ENCODE assay signal across 1 cellular context in genomic region chr15:40282144-40282869, GRCh38.
A peak's percentile ranks its signal among the peaks of the same experiment; 100 is the strongest.
TF ChIP-seq lines count a peak whose summit lies in the region.

No MANE protein-coding gene starts in this region.

TF ChIP-seq in HepG2, 621 proteins besides CTCF, POLR2A, EP300 and RAD21 (continued from another document and continues in another):
- TF ChIP-seq, protein P1, sequence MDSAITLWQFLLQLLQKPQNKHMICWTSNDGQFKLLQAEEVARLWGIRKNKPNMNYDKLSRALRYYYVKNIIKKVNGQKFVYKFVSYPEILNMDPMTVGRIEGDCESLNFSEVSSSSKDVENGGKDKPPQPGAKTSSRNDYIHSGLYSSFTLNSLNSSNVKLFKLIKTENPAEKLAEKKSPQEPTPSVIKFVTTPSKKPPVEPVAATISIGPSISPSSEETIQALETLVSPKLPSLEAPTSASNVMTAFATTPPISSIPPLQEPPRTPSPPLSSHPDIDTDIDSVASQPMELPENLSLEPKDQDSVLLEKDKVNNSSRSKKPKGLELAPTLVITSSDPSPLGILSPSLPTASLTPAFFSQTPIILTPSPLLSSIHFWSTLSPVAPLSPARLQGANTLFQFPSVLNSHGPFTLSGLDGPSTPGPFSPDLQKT (CRISPR knock-in tag; IDR thresholded peaks at IDR 0.05; ENCODE audit: borderline replicate concordance), result no peak
- TF ChIP-seq MAF1 (CRISPR knock-in tag; IDR thresholded peaks at IDR 0.05; ENCODE audit: borderline replicate concordance), result no peak
- TF ChIP-seq ZNF260 (CRISPR knock-in tag; IDR thresholded peaks at IDR 0.05; ENCODE audit: borderline replicate concordance, low read depth), result no peak
- TF ChIP-seq PHF20 (CRISPR knock-in tag; IDR thresholded peaks at IDR 0.05), result no peak
- no peak for TF ChIP-seq SMAD1 (CRISPR knock-in tag; IDR thresholded peaks at IDR 0.05; ENCODE audit: borderline replicate concordance, low read depth)
- no peak for TF ChIP-seq ZNF136 (CRISPR knock-in tag; IDR thresholded peaks at IDR 0.05; ENCODE audit: low read depth)
- TF ChIP-seq ZNF792 (CRISPR knock-in tag; IDR thresholded peaks at IDR 0.05), result no peak
- peak; percentile 33; the same call in 1 of the 2 replicates for TF ChIP-seq HOXD1 (CRISPR knock-in tag; IDR thresholded peaks at IDR 0.05)
- no peak for TF ChIP-seq ZNF556 (CRISPR knock-in tag; IDR thresholded peaks at IDR 0.05; ENCODE audit: borderline replicate concordance)
- TF ChIP-seq ZNF329 (CRISPR knock-in tag; IDR thresholded peaks at IDR 0.05; ENCODE audit: low read depth), result 0 out of 2 replicates have a peak, but pooled peaks have one; percentile 35
- TF ChIP-seq MBNL3 (CRISPR knock-in tag; conservative IDR thresholded peaks at IDR 0.05), result no peak
- TF ChIP-seq PHF21A (CRISPR knock-in tag; IDR thresholded peaks at IDR 0.05), result no peak
- TF ChIP-seq, protein P2, sequence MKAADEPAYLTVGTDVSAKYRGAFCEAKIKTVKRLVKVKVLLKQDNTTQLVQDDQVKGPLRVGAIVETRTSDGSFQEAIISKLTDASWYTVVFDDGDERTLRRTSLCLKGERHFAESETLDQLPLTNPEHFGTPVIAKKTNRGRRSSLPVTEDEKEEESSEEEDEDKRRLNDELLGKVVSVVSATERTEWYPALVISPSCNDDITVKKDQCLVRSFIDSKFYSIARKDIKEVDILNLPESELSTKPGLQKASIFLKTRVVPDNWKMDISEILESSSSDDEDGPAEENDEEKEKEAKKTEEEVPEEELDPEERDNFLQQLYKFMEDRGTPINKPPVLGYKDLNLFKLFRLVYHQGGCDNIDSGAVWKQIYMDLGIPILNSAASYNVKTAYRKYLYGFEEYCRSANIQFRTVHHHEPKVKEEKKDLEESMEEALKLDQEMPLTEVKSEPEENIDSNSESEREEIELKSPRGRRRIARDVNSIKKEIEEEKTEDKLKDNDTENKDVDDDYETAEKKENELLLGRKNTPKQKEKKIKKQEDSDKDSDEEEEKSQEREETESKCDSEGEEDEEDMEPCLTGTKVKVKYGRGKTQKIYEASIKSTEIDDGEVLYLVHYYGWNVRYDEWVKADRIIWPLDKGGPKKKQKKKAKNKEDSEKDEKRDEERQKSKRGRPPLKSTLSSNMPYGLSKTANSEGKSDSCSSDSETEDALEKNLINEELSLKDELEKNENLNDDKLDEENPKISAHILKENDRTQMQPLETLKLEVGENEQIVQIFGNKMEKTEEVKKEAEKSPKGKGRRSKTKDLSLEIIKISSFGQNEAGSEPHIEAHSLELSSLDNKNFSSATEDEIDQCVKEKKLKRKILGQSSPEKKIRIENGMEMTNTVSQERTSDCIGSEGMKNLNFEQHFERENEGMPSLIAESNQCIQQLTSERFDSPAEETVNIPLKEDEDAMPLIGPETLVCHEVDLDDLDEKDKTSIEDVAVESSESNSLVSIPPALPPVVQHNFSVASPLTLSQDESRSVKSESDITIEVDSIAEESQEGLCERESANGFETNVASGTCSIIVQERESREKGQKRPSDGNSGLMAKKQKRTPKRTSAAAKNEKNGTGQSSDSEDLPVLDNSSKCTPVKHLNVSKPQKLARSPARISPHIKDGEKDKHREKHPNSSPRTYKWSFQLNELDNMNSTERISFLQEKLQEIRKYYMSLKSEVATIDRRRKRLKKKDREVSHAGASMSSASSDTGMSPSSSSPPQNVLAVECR (CRISPR knock-in tag; IDR thresholded peaks at IDR 0.05; ENCODE audit: borderline replicate concordance), result peak; percentile 11; the same call in 1 of the 2 replicates
- no peak for TF ChIP-seq PBX3 (CRISPR knock-in tag; IDR thresholded peaks at IDR 0.05; ENCODE audit: borderline replicate concordance)
- no peak for TF ChIP-seq ZNF552 (CRISPR knock-in tag; IDR thresholded peaks at IDR 0.05; ENCODE audit: borderline replicate concordance)
- TF ChIP-seq ZNF3 (CRISPR knock-in tag; IDR thresholded peaks at IDR 0.05), result no peak
- TF ChIP-seq ATF3 (CRISPR knock-in tag; IDR thresholded peaks at IDR 0.05), result no peak
- TF ChIP-seq, protein P3, sequence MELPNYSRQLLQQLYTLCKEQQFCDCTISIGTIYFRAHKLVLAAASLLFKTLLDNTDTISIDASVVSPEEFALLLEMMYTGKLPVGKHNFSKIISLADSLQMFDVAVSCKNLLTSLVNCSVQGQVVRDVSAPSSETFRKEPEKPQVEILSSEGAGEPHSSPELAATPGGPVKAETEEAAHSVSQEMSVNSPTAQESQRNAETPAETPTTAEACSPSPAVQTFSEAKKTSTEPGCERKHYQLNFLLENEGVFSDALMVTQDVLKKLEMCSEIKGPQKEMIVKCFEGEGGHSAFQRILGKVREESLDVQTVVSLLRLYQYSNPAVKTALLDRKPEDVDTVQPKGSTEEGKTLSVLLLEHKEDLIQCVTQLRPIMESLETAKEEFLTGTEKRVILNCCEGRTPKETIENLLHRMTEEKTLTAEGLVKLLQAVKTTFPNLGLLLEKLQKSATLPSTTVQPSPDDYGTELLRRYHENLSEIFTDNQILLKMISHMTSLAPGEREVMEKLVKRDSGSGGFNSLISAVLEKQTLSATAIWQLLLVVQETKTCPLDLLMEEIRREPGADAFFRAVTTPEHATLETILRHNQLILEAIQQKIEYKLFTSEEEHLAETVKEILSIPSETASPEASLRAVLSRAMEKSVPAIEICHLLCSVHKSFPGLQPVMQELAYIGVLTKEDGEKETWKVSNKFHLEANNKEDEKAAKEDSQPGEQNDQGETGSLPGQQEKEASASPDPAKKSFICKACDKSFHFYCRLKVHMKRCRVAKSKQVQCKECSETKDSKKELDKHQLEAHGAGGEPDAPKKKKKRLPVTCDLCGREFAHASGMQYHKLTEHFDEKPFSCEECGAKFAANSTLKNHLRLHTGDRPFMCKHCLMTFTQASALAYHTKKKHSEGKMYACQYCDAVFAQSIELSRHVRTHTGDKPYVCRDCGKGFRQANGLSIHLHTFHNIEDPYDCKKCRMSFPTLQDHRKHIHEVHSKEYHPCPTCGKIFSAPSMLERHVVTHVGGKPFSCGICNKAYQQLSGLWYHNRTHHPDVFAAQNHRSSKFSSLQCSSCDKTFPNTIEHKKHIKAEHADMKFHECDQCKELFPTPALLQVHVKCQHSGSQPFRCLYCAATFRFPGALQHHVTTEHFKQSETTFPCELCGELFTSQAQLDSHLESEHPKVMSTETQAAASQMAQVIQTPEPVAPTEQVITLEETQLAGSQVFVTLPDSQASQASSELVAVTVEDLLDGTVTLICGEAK (IDR thresholded peaks at IDR 0.05), result no peak
- TF ChIP-seq, protein P3 (CRISPR knock-in tag; IDR thresholded peaks at IDR 0.05), result no peak
- TF ChIP-seq NFE2 (CRISPR knock-in tag; IDR thresholded peaks at IDR 0.05), result no peak
- no peak for TF ChIP-seq ZNF138 (CRISPR knock-in tag; IDR thresholded peaks at IDR 0.05; ENCODE audit: low read depth)
- peak; percentile 57 for TF ChIP-seq ZFX (CRISPR knock-in tag; IDR thresholded peaks at IDR 0.05; ENCODE audit: low read depth)
- no peak for TF ChIP-seq STAT5B (CRISPR knock-in tag; IDR thresholded peaks at IDR 0.05)
- TF ChIP-seq DBP (CRISPR knock-in tag; IDR thresholded peaks at IDR 0.05; ENCODE audit: not compliant biosample characterization), result peak; percentile 61
- TF ChIP-seq XRCC5 (optimal IDR thresholded peaks at IDR 0.05; ENCODE audit: low read length), result peak; percentile 40
- TF ChIP-seq SUZ12 (IDR thresholded peaks at IDR 0.05; ENCODE audit: low read depth, low read length), result no peak
- TF ChIP-seq NFIC (IDR thresholded peaks at IDR 0.05; ENCODE audit: low read length), result no peak
- no peak for TF ChIP-seq ZNF704 (CRISPR knock-in tag; IDR thresholded peaks at IDR 0.05; ENCODE audit: borderline replicate concordance)
- TF ChIP-seq ZNF879 (CRISPR knock-in tag; IDR thresholded peaks at IDR 0.05), result no peak
- peak; percentile 83 for TF ChIP-seq MTF2 (CRISPR knock-in tag; IDR thresholded peaks at IDR 0.05; ENCODE audit: borderline replicate concordance)
- TF ChIP-seq GRHL1 (CRISPR knock-in tag; conservative IDR thresholded peaks at IDR 0.05), result no peak
- no peak for TF ChIP-seq FOXM1 (CRISPR knock-in tag; IDR thresholded peaks at IDR 0.05)
- peak; percentile 62; the same call in 1 of the 2 replicates for TF ChIP-seq ZNF773 (CRISPR knock-in tag; IDR thresholded peaks at IDR 0.05; ENCODE audit: borderline replicate concordance)
- no peak; the same call in 1 of the 2 replicates for TF ChIP-seq DR1 (CRISPR knock-in tag; IDR thresholded peaks at IDR 0.05)
- TF ChIP-seq, protein P4, sequence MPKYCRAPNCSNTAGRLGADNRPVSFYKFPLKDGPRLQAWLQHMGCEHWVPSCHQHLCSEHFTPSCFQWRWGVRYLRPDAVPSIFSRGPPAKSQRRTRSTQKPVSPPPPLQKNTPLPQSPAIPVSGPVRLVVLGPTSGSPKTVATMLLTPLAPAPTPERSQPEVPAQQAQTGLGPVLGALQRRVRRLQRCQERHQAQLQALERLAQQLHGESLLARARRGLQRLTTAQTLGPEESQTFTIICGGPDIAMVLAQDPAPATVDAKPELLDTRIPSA (CRISPR knock-in tag; IDR thresholded peaks at IDR 0.05; ENCODE audit: borderline replicate concordance), result no peak
- TF ChIP-seq LCORL (IDR thresholded peaks at IDR 0.05), result no peak
- no peak for TF ChIP-seq LCORL (CRISPR knock-in tag; IDR thresholded peaks at IDR 0.05)
- TF ChIP-seq ZMAT3 (CRISPR knock-in tag; conservative IDR thresholded peaks at IDR 0.05), result no peak
- peak; percentile 11; the same call in 1 of the 2 replicates for TF ChIP-seq EED (CRISPR knock-in tag; IDR thresholded peaks at IDR 0.05)
- TF ChIP-seq SMARCE1 (IDR thresholded peaks at IDR 0.05; ENCODE audit: borderline replicate concordance), result no peak
- no peak for TF ChIP-seq DNMT3B (CRISPR knock-in tag; conservative IDR thresholded peaks at IDR 0.05)
- TF ChIP-seq NR2C2 (CRISPR knock-in tag; IDR thresholded peaks at IDR 0.05; ENCODE audit: borderline replicate concordance), result 0 out of 2 replicates have a peak, but pooled peaks have one; percentile 12
